Comparison of ENCODE assay signal across 7 cellular contexts in the genomic region with DNA sequence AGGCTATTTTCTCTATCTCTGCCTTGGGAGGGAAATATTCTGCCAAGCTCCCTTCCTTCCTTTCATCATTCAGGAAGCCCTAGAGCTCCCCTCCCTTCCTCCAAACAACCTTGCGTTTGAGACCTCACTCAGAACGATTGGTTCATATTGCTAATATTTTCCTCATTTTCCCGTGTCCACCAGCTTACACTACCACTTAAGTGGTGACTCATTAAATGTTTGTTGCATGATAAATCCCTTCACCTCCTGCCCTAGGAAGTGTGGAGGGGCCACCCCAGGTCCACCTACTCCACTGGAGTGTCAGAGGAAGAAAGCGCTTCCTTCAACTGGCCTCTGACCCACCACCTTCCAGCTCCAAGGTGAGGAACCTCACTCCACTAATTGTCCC. TPM values are rescaled to one million over a fixed set of nuclear protein-coding genes. Genes with fewer than 3 reads are reported as not detected.
A peak's percentile ranks its signal among the peaks of the same experiment; 100 is the strongest.
DNase-seq lines count a peak whose midpoint lies in the region; ATAC-seq and TF ChIP-seq lines count a peak whose summit lies in the region.

No MANE protein-coding gene starts in this region.

- H2BK5ac ChIP-seq in H9 (ENCODE audit: insufficient read length, low read length): no peak overlapping the region

- POLR2A ChIA-PET in activated CD8-positive, alpha-beta T cell treated with anti-CD3 and anti-CD28 coated beads for 36 hours (lab: Charles Lee): interaction anchor here (0.6 to 1.2 kb wide), 3 partner anchors 13 to 250 kb away, joined by 3 to 5 read pairs (median 3); no protein-coding TSS in a partner anchor

- H3K79me2 ChIP-seq in H9 (ENCODE audit: insufficient read depth, low read length): no peaks in the 10 kb centered on the region

- no peaks in the 10 kb centered on the region for H3K9me3 Mint-ChIP-seq in activated CD8-positive, alpha-beta T cell treated with anti-CD3 and anti-CD28 coated beads for 36 hours
- H3K9me3 Mint-ChIP-seq in H9: no peaks in the 10 kb centered on the region

- H4K8ac ChIP-seq in H9 (replicated peaks; ENCODE audit: insufficient read length, low read depth, low read length): no peak overlapping the region

- H3K9ac ChIP-seq in H9 (ENCODE audit: extremely low read depth, insufficient read length, low read length): no peak overlapping the region

- H3K27ac Mint-ChIP-seq in activated CD8-positive, alpha-beta T cell treated with anti-CD3 and anti-CD28 coated beads for 36 hours: peak overlapping the region; percentile 65
- no peak overlapping the region for H3K27ac Mint-ChIP-seq in H9

- no peaks in the 10 kb centered on the region for H3K27me3 Mint-ChIP-seq in activated CD8-positive, alpha-beta T cell treated with anti-CD3 and anti-CD28 coated beads for 36 hours
- peaks cover 3% of the 10 kb centered on the region for H3K27me3 Mint-ChIP-seq in H9 (ENCODE audit: low read depth)

- no peak overlapping the region for H4K91ac ChIP-seq in H9 (ENCODE audit: insufficient read length, low read depth, low read length)

- H2BK15ac ChIP-seq in H9 (ENCODE audit: low read depth, low read length): no peak overlapping the region

- peak overlapping the region; percentile 0 for H3K4me3 Mint-ChIP-seq in activated CD8-positive, alpha-beta T cell treated with anti-CD3 and anti-CD28 coated beads for 36 hours
- no peak overlapping the region; a peak in 1 of 5 replicates for H3K4me3 Mint-ChIP-seq in H9

- H3K36me3 Mint-ChIP-seq in activated CD8-positive, alpha-beta T cell treated with anti-CD3 and anti-CD28 coated beads for 36 hours (ENCODE audit: low read depth): peaks cover 22% of the 10 kb centered on the region
- peaks cover 4 to 18% (median 6%) of the 10 kb centered on the region in 3 experiments; a peak in 4 of 7 replicates for H3K36me3 Mint-ChIP-seq in H9 (ENCODE audit: insufficient read depth in 1 of 3, low read depth in 3 of 3)

- no peak overlapping the region for H3T11ph ChIP-seq in H9 (ENCODE audit: low read length)

- H3K79me1 ChIP-seq in H9 (ENCODE audit: insufficient read depth, low read depth, low read length, poor library complexity, severe bottlenecking): peaks cover 2% of the 10 kb centered on the region

- no peak overlapping the region for H4K5ac ChIP-seq in H9 (ENCODE audit: insufficient read length, low read depth, low read length)

- peaks cover 19 to 55% (median 41%) of the 10 kb centered on the region in 4 donors for H3K4me1 ChIP-seq in stomach
- H3K4me1 ChIP-seq in H9 (ENCODE audit: insufficient read depth, low read length): no peaks in the 10 kb centered on the region

- H3K4me2 ChIP-seq in H9 (ENCODE audit: insufficient read depth, insufficient read length, low read length): no peak overlapping the region

- no peaks in the 10 kb centered on the region for H3K9me3 ChIP-seq in stomach
- H3K9me3 ChIP-seq in H9 (ENCODE audit: control insufficient read depth, low read depth, low read length): no peaks in the 10 kb centered on the region

- ATAC-seq in activated CD8-positive, alpha-beta T cell treated with anti-CD3 and anti-CD28 coated beads for 36 hours: no peak
- no peak for ATAC-seq in GM18909 (IDR thresholded peaks at IDR 0.05; ENCODE audit: poor library complexity, unreplicated experiment)
- no peak for ATAC-seq in GM19395 (IDR thresholded peaks at IDR 0.05; ENCODE audit: unreplicated experiment)

- no peak overlapping the region for H3K4me3 ChIP-seq in HFF-Myc (replicated peaks; ENCODE audit: low read depth, low read length)
- H3K4me3 ChIP-seq in stomach: no peak overlapping the region

- no peak overlapping the region for H3K4ac ChIP-seq in H9 (ENCODE audit: low read depth, low read length)

- no peak overlapping the region for H3K14ac ChIP-seq in H9 (ENCODE audit: insufficient read depth, low read length)

- no peak overlapping the region for H2BK120ac ChIP-seq in H9 (ENCODE audit: low read depth, low read length, poor library complexity, severe bottlenecking)

- H3K27me3 ChIP-seq in stomach (no peaks in the 10 kb centered on the region), H9 (ENCODE audit: insufficient read depth, low read length) (no peaks in the 10 kb centered on the region)

- H3K23me2 ChIP-seq in H9 (ENCODE audit: insufficient read length, low read depth, low read length, poor library complexity, severe bottlenecking): peaks cover 4% of the 10 kb centered on the region

- no peaks in the 10 kb centered on the region for H4K20me1 ChIP-seq in H9 (ENCODE audit: control insufficient read depth, insufficient read depth, insufficient read length)

- H2BK20ac ChIP-seq in H9 (ENCODE audit: low read depth, low read length, poor library complexity, severe bottlenecking): no peak overlapping the region

- intact Hi-C loops in activated CD8-positive, alpha-beta T cell treated with anti-CD3 and anti-CD28 coated beads for 36 hours (cut with micrococcal nuclease): no loop called here
- intact Hi-C loops in stomach (cut with DNase I; ENCODE audit: low total_unique reads): no loop called here

- 22 to 35% (median 30%) methylated on average over 4 of the region's 4 CpGs for WGBS in stomach, 5 donors
- no CpG with 5 or more reads among the region's 4 CpGs for WGBS in H9 (ENCODE audit: extremely low coverage, insufficient read length, low lambda C conversion rate)

- no peak overlapping the region for H3K18ac ChIP-seq in H9 (ENCODE audit: insufficient read length, low read depth, low read length)

- TF ChIP-seq CTCF in HFF-Myc (IDR thresholded peaks at IDR 0.05; ENCODE audit: low read depth, low read length, missing control alignments): no peak
- no peak for TF ChIP-seq CTCF in activated CD8-positive, alpha-beta T cell treated with anti-CD3 and anti-CD28 coated beads for 36 hours (IDR thresholded peaks at IDR 0.05)
- TF ChIP-seq CTCF in stomach (IDR thresholded peaks at IDR 0.05): no peak
- no peak for TF ChIP-seq CTCF in H9 (conservative IDR thresholded peaks at IDR 0.05)

- no peak overlapping the region for H2AK5ac ChIP-seq in H9 (ENCODE audit: insufficient read length, low read length)

- H3K36me3 ChIP-seq in stomach: no peaks in the 10 kb centered on the region

- no peak overlapping the region for H2AFZ ChIP-seq in H9 (ENCODE audit: low read length)

- H3K56ac ChIP-seq in H9 (ENCODE audit: insufficient read length, low read depth, low read length): no peak overlapping the region

- H3K23ac ChIP-seq in H9 (ENCODE audit: insufficient read length, low read depth, low read length): no peak overlapping the region

- H3K27ac ChIP-seq in stomach: peak overlapping the region in 4 of 5 donors; percentile 80 to 100 (median 88)
- H3K27ac ChIP-seq in H9 (ENCODE audit: insufficient read length, low read depth, low read length): no peak overlapping the region

- TF ChIP-seq POLR2A in stomach (IDR thresholded peaks at IDR 0.05): no peak

- DNase-seq in HFF-Myc (ENCODE audit: extremely low read depth, low read depth) (peak; percentile 58), hepatic stellate cell (ENCODE audit: low spot score) (peak; percentile 62), stomach (no peak), H9 (no peak)
- DNase-seq in activated CD8-positive, alpha-beta T cell treated with anti-CD3 and anti-CD28 coated beads for 36 hours: no peak

- peaks cover 50% of the 10 kb centered on the region for H3K4me1 Mint-ChIP-seq in activated CD8-positive, alpha-beta T cell treated with anti-CD3 and anti-CD28 coated beads for 36 hours (ENCODE audit: low read depth)
- peaks cover 13 to 19% of the 10 kb centered on the region in 2 experiments for H3K4me1 Mint-ChIP-seq in H9

- H2BK12ac ChIP-seq in H9 (ENCODE audit: insufficient read length, low read depth, low read length): no peak overlapping the region

- no peak for TF ChIP-seq EP300 in stomach (IDR thresholded peaks at IDR 0.05)

- CTCF ChIA-PET in activated CD8-positive, alpha-beta T cell treated with anti-CD3 and anti-CD28 coated beads for 36 hours (lab: Charles Lee): interaction anchor here (1.2 to 2.8 kb wide), 6 partner anchors 20 to 80 kb away, joined by 3 to 15 read pairs (median 6); no protein-coding TSS in a partner anchor

RNA-seq across cellular contexts. Expression of a gene that starts 2.3 kb away (rescaled TPM):
- total RNA-seq in activated CD8-positive, alpha-beta T cell treated with anti-CD3 and anti-CD28 coated beads for 36 hours: 10 to 100 TPM; 95.5 to 95.7 TPM
- total RNA-seq in stomach: 10 to 100 TPM in 4 of 5 donors, 1 to 10 TPM in 1; 9.3 to 86.8 (median 13.4) TPM
- polyA plus RNA-seq in stomach: 10 to 100 TPM in 2 of 3 donors, 1 to 10 TPM in 1; 4.0 to 42.8 (median 12.5) TPM
- 9.2 and 9.9 TPM in 2 replicates for total RNA-seq in H9 (2021)

Comparison
In these comparisons a context has a peak if more than half of its experiments do, and no peak if none do; other contexts are left out.
1. DNase-seq: peak in HFF-Myc (single experiment) and hepatic stellate cell (single experiment); none in activated CD8-positive, alpha-beta T cell treated with anti-CD3 and anti-CD28 coated beads for 36 hours (single experiment), stomach (single experiment) and H9 (single experiment).